8 cellular contexts compared by ENCODE assay signal in genomic region chr17:3722716-3723115, GRCh38. TPM values are rescaled to one million over a fixed set of nuclear protein-coding genes. Genes with fewer than 3 reads are reported as not detected.
DNase-seq lines count a peak whose midpoint lies in the region; ATAC-seq, FAIRE-seq and TF ChIP-seq lines count a peak whose summit lies in the region.

No MANE protein-coding gene starts in this region.

- no peak overlapping the region for H2AFZ ChIP-seq in OCI-LY7 (ENCODE audit: low read length)
- H2AFZ ChIP-seq in endothelial cell of umbilical vein (ENCODE audit: low read depth, low read length) = peak overlapping the region; percentile 86
- peak overlapping the region; percentile 100 for H2AFZ ChIP-seq in osteoblast (ENCODE audit: low read length)

- dilution Hi-C loops in endothelial cell of umbilical vein (cut with MboI; ENCODE audit: extremely low pct_ligation_motif_present, low sequenced_read_pairs) = no loop called here

- TF ChIP-seq CTCF in Caco-2 (IDR thresholded peaks at IDR 0.05; ENCODE audit: insufficient read depth in 1 of 2, low read depth in 1 of 2, low read length in 1 of 2, severe bottlenecking in 1 of 2, unreplicated experiment in 1 of 2) (no peak), OCI-LY7 (conservative IDR thresholded peaks at IDR 0.05; ENCODE audit: low read length) (no peak), endothelial cell of umbilical vein (IDR thresholded peaks at IDR 0.05; ENCODE audit: extremely low read depth in 1 of 2, insufficient read depth in 1 of 2, low read depth in 1 of 2, low read length in 2 of 2) (no peak), osteoblast (IDR thresholded peaks at IDR 0.05; ENCODE audit: extremely low read depth, low read depth, low read length) (no peak)

- H3K79me2 ChIP-seq in OCI-LY7 (ENCODE audit: insufficient read depth, low read depth, low read length) (peaks cover 89% of the 10 kb centered on the region), endothelial cell of umbilical vein (ENCODE audit: control insufficient read depth, insufficient read depth, low read length) (peaks cover 45% of the 10 kb centered on the region), osteoblast (ENCODE audit: insufficient read depth, low read length) (peaks cover 57% of the 10 kb centered on the region)

- no peaks in the 10 kb centered on the region for H3K36me3 ChIP-seq in Caco-2 (ENCODE audit: control insufficient read depth, insufficient read depth, low read length)
- H3K36me3 ChIP-seq in OCI-LY7 (ENCODE audit: insufficient read depth, low read length) = peaks cover 63% of the 10 kb centered on the region
- H3K36me3 ChIP-seq in endothelial cell of umbilical vein (ENCODE audit: control insufficient read depth in 2 of 2, extremely low read depth in 1 of 2, insufficient read depth in 2 of 2, low read length in 2 of 2) = peaks cover 3 to 4% of the 10 kb centered on the region in 2 experiments
- H3K36me3 ChIP-seq in osteoblast (ENCODE audit: insufficient read depth, low read length) = peaks cover 26% of the 10 kb centered on the region

- H3K36me3 Mint-ChIP-seq in Caco-2 (ENCODE audit: insufficient read depth, unreplicated experiment) = peaks cover 32% of the 10 kb centered on the region

- peak overlapping the region; percentile 82 for H3K9ac ChIP-seq in endothelial cell of umbilical vein (replicated peaks; ENCODE audit: extremely low read depth, insufficient read depth, low read length)

- intact Hi-C loops in Caco-2 (cut with micrococcal nuclease; ENCODE audit: unreplicated experiment) (no loop called here), OCI-LY7 (cut with micrococcal nuclease; ENCODE audit: unreplicated experiment) (loop anchor here (1.0 kb wide), 2 partner anchors 11 to 29 kb away; no protein-coding TSS in a partner anchor), endothelial cell of umbilical vein (cut with micrococcal nuclease) (loop anchor here (2.0 to 5.0 kb wide), 2 partner anchors 40 to 55 kb away; partner anchors contain the start of genes EMC6 and TAX1BP3)

- peak overlapping the region; percentile 74 for H3K27ac Mint-ChIP-seq in Caco-2 (ENCODE audit: unreplicated experiment)

- H3K9me3 Mint-ChIP-seq in Caco-2 (ENCODE audit: unreplicated experiment) = no peaks in the 10 kb centered on the region

- H3K27ac ChIP-seq in OCI-LY7 (ENCODE audit: low read depth, low read length, poor library complexity, severe bottlenecking) = peak overlapping the region; percentile 70
- H3K27ac ChIP-seq in endothelial cell of umbilical vein (ENCODE audit: insufficient read depth, low read depth, low read length) = no peak overlapping the region
- peak overlapping the region; percentile 89 for H3K27ac ChIP-seq in osteoblast (ENCODE audit: low read depth, low read length)

- peak overlapping the region; percentile 76 for H3K4me3 ChIP-seq in Caco-2 (ENCODE audit: low read depth, low read length)
- H3K4me3 ChIP-seq in OCI-LY7 (ENCODE audit: low read depth, low read length, poor library complexity, severe bottlenecking) = peak overlapping the region; percentile 97
- H3K4me3 ChIP-seq in endothelial cell of umbilical vein (replicated peaks in 1 of 3; ENCODE audit: insufficient read depth in 1 of 3, low read depth in 1 of 3, low read length in 3 of 3) = peak overlapping the region; percentile 62 to 91 (median 89)
- peak overlapping the region; percentile 100 for H3K4me3 ChIP-seq in osteoblast (ENCODE audit: insufficient read depth, low read length)

- ATAC-seq in HG02885 (IDR thresholded peaks at IDR 0.05; ENCODE audit: poor library complexity, unreplicated experiment) = no peak
- no peak for ATAC-seq in HG03039 (IDR thresholded peaks at IDR 0.05; ENCODE audit: unreplicated experiment)

- CTCF ChIA-PET in Caco-2 (lab: Charles Lee) (interaction anchor here (2.0 kb wide), 1 partner anchor 15 kb away, joined by 11 read pairs; no protein-coding TSS in a partner anchor), OCI-LY7 (lab: Charles Lee; ENCODE audit: unreplicated experiment) (interaction anchor here (0.6 kb wide), 1 partner anchor 135 kb away, joined by 6 read pairs; no protein-coding TSS in a partner anchor), endothelial cell of umbilical vein (lab: Charles Lee) (interaction anchor here (0.9 to 2.3 kb wide), 11 partner anchors 10 to 895 kb away, joined by 3 to 24 read pairs (median 4); partner anchors contain the start of gene P2RX5)

- H3K4me2 ChIP-seq in OCI-LY7 (ENCODE audit: low read length) (peak overlapping the region; percentile 90), endothelial cell of umbilical vein (ENCODE audit: insufficient read depth, low read length) (peak overlapping the region; percentile 85), osteoblast (ENCODE audit: insufficient read depth, low read length) (peak overlapping the region; percentile 98)

- BruUV-seq in Caco-2 (replicated peaks; lab: Mats Ljungman, UMichigan) (no TSS peak), OCI-LY7 (replicated peaks; lab: Mats Ljungman, UMichigan) (no TSS peak), endothelial cell of umbilical vein (replicated peaks; lab: Mats Ljungman, UMichigan) (no TSS peak)

- H3K27me3 ChIP-seq in Caco-2 (replicated peaks; ENCODE audit: control insufficient read depth, insufficient read depth, low read length) = no peaks in the 10 kb centered on the region
- no peaks in the 10 kb centered on the region for H3K27me3 ChIP-seq in endothelial cell of umbilical vein (ENCODE audit: control insufficient read depth in 2 of 2, insufficient read depth in 2 of 2, low read length in 2 of 2)
- H3K27me3 ChIP-seq in osteoblast (ENCODE audit: insufficient read depth, low read length) = no peaks in the 10 kb centered on the region

- H3K9me3 ChIP-seq in Caco-2 = no peaks in the 10 kb centered on the region
- H3K9me3 ChIP-seq in OCI-LY7 (ENCODE audit: low read length) = no peaks in the 10 kb centered on the region
- no peaks in the 10 kb centered on the region for H3K9me3 ChIP-seq in endothelial cell of umbilical vein (replicated peaks; ENCODE audit: control insufficient read depth, insufficient read depth, low read length)
- no peaks in the 10 kb centered on the region for H3K9me3 ChIP-seq in osteoblast (ENCODE audit: low read depth, low read length)

- no peak for FAIRE-seq in endothelial cell of umbilical vein (lab: Jason Lieb, UNC)

- TF ChIP-seq POLR2A in endothelial cell of umbilical vein (IDR thresholded peaks at IDR 0.05; ENCODE audit: low read depth, low read length) = no peak

- H3K27me3 Mint-ChIP-seq in Caco-2 (ENCODE audit: insufficient read depth, unreplicated experiment) = no peaks in the 10 kb centered on the region

- no peaks in the 10 kb centered on the region for H3K4me1 ChIP-seq in Caco-2
- H3K4me1 ChIP-seq in OCI-LY7 (ENCODE audit: insufficient read depth, low read length, poor library complexity, severe bottlenecking) = peaks cover 68% of the 10 kb centered on the region
- peaks cover 28% of the 10 kb centered on the region for H3K4me1 ChIP-seq in endothelial cell of umbilical vein (ENCODE audit: control insufficient read depth, extremely low read depth, insufficient read depth, low read length)
- H3K4me1 ChIP-seq in osteoblast (ENCODE audit: insufficient read depth, low read length) = peaks cover 38% of the 10 kb centered on the region

- no peak for DNase-seq in Caco-2
- DNase-seq in OCI-LY7 (ENCODE audit: low spot score) = no peak
- DNase-seq in endothelial cell of umbilical vein (ENCODE audit: low read depth, low spot score) = no peak
- DNase-seq in osteoblast (ENCODE audit: insufficient read length, low spot score, missing footprints) = no peak
- no peak for DNase-seq in stimulated activated naive CD4-positive, alpha-beta T cell (lab: John Stamatoyannopoulos, UW)
- no peak for DNase-seq in DMS114 treated with DMSO at 0.1 percent for 48 hours (lab: John Stamatoyannopoulos, UW; ENCODE audit: unreplicated experiment)

- peaks cover 16% of the 10 kb centered on the region for H3K4me1 Mint-ChIP-seq in Caco-2 (ENCODE audit: low read depth, unreplicated experiment)

- H4K20me1 ChIP-seq in OCI-LY7 (ENCODE audit: insufficient read depth, low read length) (peaks cover 22% of the 10 kb centered on the region), endothelial cell of umbilical vein (replicated peaks; ENCODE audit: control insufficient read depth, extremely low read depth, insufficient read depth, low read length) (no peaks in the 10 kb centered on the region), osteoblast (ENCODE audit: insufficient read depth, low read length) (peaks cover 8% of the 10 kb centered on the region)

- peak overlapping the region; percentile 77 for H3K4me3 Mint-ChIP-seq in Caco-2 (ENCODE audit: unreplicated experiment)

- POLR2A ChIA-PET in Caco-2 (lab: Charles Lee) = interaction anchor here (0.5 kb wide), 1 partner anchor 115 kb away, joined by 3 read pairs; no protein-coding TSS in a partner anchor
- POLR2A ChIA-PET in OCI-LY7 (lab: Charles Lee) = interaction anchor here (0.9 to 2.9 kb wide), 7 partner anchors 10 to 84 kb away, joined by 3 to 22 read pairs (median 4); partner anchors contain the start of gene P2RX5
- POLR2A ChIA-PET in endothelial cell of umbilical vein (lab: Charles Lee) = interaction anchor here (1.3 kb wide), 1 partner anchor 55 kb away, joined by 10 read pairs; no protein-coding TSS in a partner anchor

- H3K9me1 ChIP-seq in endothelial cell of umbilical vein (replicated peaks; ENCODE audit: control insufficient read depth, extremely low read depth, insufficient read depth, low read length) = no peaks in the 10 kb centered on the region

- H3K9me2 ChIP-seq in OCI-LY7 (ENCODE audit: insufficient read depth, low read length) = no peaks in the 10 kb centered on the region

RNA-seq across cellular contexts. Expression of gene HASPIN, which starts 1.0 kb away (rescaled TPM):
- total RNA-seq in Caco-2 (2022) (9.1 and 9.5 TPM in 2 replicates), OCI-LY7 (2022) (66.2 and 71.3 TPM in 2 replicates), endothelial cell of umbilical vein (11.8 and 13.2 TPM in 2 replicates), osteoblast (1.4 and 1.5 TPM in 2 replicates)
- total RNA-seq in OCI-LY7 (2014; rRNA removed; shearing (Covaris generic)) = 60.8 and 88.6 TPM in 2 replicates
- 2.7 TPM in 2 replicates for polyA plus RNA-seq in endothelial cell of umbilical vein
- 4.3 and 4.5 TPM in 2 replicates for polyA plus RNA-seq in endothelial cell of umbilical vein (2011; cell fraction: cytosol; rRNA removed)
- polyA plus RNA-seq in endothelial cell of umbilical vein (2011; cell fraction: nucleus; rRNA removed) = 2.4 and 3.0 TPM in 2 replicates
- 2.5 and 4.2 TPM in 2 replicates for polyA plus RNA-seq in endothelial cell of umbilical vein (2012)
- polyA minus RNA-seq in endothelial cell of umbilical vein = 6.2 and 7.7 TPM in 2 replicates
- polyA minus RNA-seq in endothelial cell of umbilical vein (2011; cell fraction: cytosol; rRNA and poly(A)+ RNA removed) = 22.3 TPM
- 3.2 and 5.0 TPM in 2 replicates for polyA minus RNA-seq in endothelial cell of umbilical vein (2011; cell fraction: nucleus; rRNA and poly(A)+ RNA removed)

RNA-seq across cellular contexts. Expression of gene P2RX5, which starts 26.8 kb away (rescaled TPM):
- total RNA-seq in Caco-2 (2022) (0.66 and 1.4 TPM in 2 replicates), OCI-LY7 (2022) (173 and 195 TPM in 2 replicates), endothelial cell of umbilical vein (0.22 and 0.37 TPM in 2 replicates), osteoblast (0.36 TPM in 1 of 2 replicates, not detected in the other)
- 143 and 150 TPM in 2 replicates for total RNA-seq in OCI-LY7 (2014; rRNA removed; shearing (Covaris generic))
- 0.10 and 0.19 TPM in 2 replicates for polyA plus RNA-seq in endothelial cell of umbilical vein
- 0.08 and 0.15 TPM in 2 replicates for polyA plus RNA-seq in endothelial cell of umbilical vein (2011; cell fraction: cytosol; rRNA removed)
- polyA plus RNA-seq in endothelial cell of umbilical vein (2011; cell fraction: nucleus; rRNA removed) = 0.10 and 0.14 TPM in 2 replicates
- 0.41 TPM in 1 of 2 replicates, not detected in the other for polyA plus RNA-seq in endothelial cell of umbilical vein (2012)
- 0.70 TPM in 1 of 2 replicates, not detected in the other for polyA minus RNA-seq in endothelial cell of umbilical vein
- polyA minus RNA-seq in endothelial cell of umbilical vein (2011; cell fraction: cytosol; rRNA and poly(A)+ RNA removed) = 42.4 TPM
- not detected in 2 replicates for polyA minus RNA-seq in endothelial cell of umbilical vein (2011; cell fraction: nucleus; rRNA and poly(A)+ RNA removed)

RNA-seq across cellular contexts. Expression of gene EMC6, which starts 54.1 kb away (rescaled TPM):
- 35.1 and 36.8 TPM in 2 replicates for total RNA-seq in Caco-2 (2022)
- 32.5 and 36.0 TPM in 2 replicates for total RNA-seq in OCI-LY7 (2014; rRNA removed; shearing (Covaris generic))
- total RNA-seq in OCI-LY7 (2022) = 53.7 and 54.6 TPM in 2 replicates
- 54.0 and 62.2 TPM in 2 replicates for total RNA-seq in endothelial cell of umbilical vein
- polyA plus RNA-seq in endothelial cell of umbilical vein = 105 and 148 TPM in 2 replicates
- polyA plus RNA-seq in endothelial cell of umbilical vein (2011; cell fraction: cytosol; rRNA removed) = 58.1 and 73.4 TPM in 2 replicates
- polyA plus RNA-seq in endothelial cell of umbilical vein (2011; cell fraction: nucleus; rRNA removed) = 19.0 and 22.6 TPM in 2 replicates
- polyA plus RNA-seq in endothelial cell of umbilical vein (2012) = 41.7 and 65.4 TPM in 2 replicates
- polyA minus RNA-seq in endothelial cell of umbilical vein = 18.8 and 21.5 TPM in 2 replicates
- polyA minus RNA-seq in endothelial cell of umbilical vein (2011; cell fraction: cytosol; rRNA and poly(A)+ RNA removed) = 52.3 TPM
- polyA minus RNA-seq in endothelial cell of umbilical vein (2011; cell fraction: nucleus; rRNA and poly(A)+ RNA removed) = 8.3 and 10.8 TPM in 2 replicates
- total RNA-seq in osteoblast = 12.7 and 13.8 TPM in 2 replicates

RNA-seq across cellular contexts. Expression of gene TAX1BP3, which starts 54.3 kb away (rescaled TPM):
- total RNA-seq in Caco-2 (2022) (58.2 and 61.9 TPM in 2 replicates), OCI-LY7 (2022) (24.3 and 24.8 TPM in 2 replicates), endothelial cell of umbilical vein (247 and 254 TPM in 2 replicates), osteoblast (149 and 164 TPM in 2 replicates)
- 12.4 and 19.8 TPM in 2 replicates for total RNA-seq in OCI-LY7 (2014; rRNA removed; shearing (Covaris generic))
- 315 and 359 TPM in 2 replicates for polyA plus RNA-seq in endothelial cell of umbilical vein
- polyA plus RNA-seq in endothelial cell of umbilical vein (2011; cell fraction: cytosol; rRNA removed) = 243 and 274 TPM in 2 replicates
- 115 and 129 TPM in 2 replicates for polyA plus RNA-seq in endothelial cell of umbilical vein (2011; cell fraction: nucleus; rRNA removed)
- 230 and 275 TPM in 2 replicates for polyA plus RNA-seq in endothelial cell of umbilical vein (2012)
- 113 and 128 TPM in 2 replicates for polyA minus RNA-seq in endothelial cell of umbilical vein
- 62.4 TPM for polyA minus RNA-seq in endothelial cell of umbilical vein (2011; cell fraction: cytosol; rRNA and poly(A)+ RNA removed)
- 42.9 and 53.8 TPM in 2 replicates for polyA minus RNA-seq in endothelial cell of umbilical vein (2011; cell fraction: nucleus; rRNA and poly(A)+ RNA removed)

Comparison
In these comparisons a context has a peak if more than half of its experiments do, and no peak if none do; other contexts are left out.
1. RNA of gene P2RX5, which starts 26.8 kb away (total RNA-seq): 143 to 195 TPM in OCI-LY7; 0.66 to 1.4 TPM in Caco-2, 0.36 TPM in osteoblast and 0.22 to 0.37 TPM in endothelial cell of umbilical vein; every median in the first group is over 10 times any median in the second.
2. Peak in every context shown above with its lines, with median percentiles within 50 percentile points of each other: H3K4me3 ChIP-seq and H3K4me2 ChIP-seq.